Comparison of ENCODE assay signal across 10 cellular contexts in genomic region chr10:3741688-3742461, GRCh38. TPM values are rescaled to one million over a fixed set of nuclear protein-coding genes. Genes with fewer than 3 reads are reported as not detected.
A peak's percentile ranks its signal among the peaks of the same experiment; 100 is the strongest.
DNase-seq lines count a peak whose midpoint lies in the region; ATAC-seq, FAIRE-seq and TF ChIP-seq lines count a peak whose summit lies in the region.
"Had no signal": no experiment of that assay in that cellular context is flagged by ENCODE, and none has a peak within 500 bp of the region (broad histone marks: within the 10 kb centered on the region; RNA-seq: fewer than 3 reads in every experiment).

No MANE protein-coding gene starts in this region.

- H3K36me3 ChIP-seq in MG63 (no peaks in the 10 kb centered on the region), spleen (no peaks in the 10 kb centered on the region)

- 62 to 77% (median 75%) methylated on average over 6 of the region's 6 CpGs for WGBS in spleen, 5 donors

- TF ChIP-seq CTCF in spleen (IDR thresholded peaks at IDR 0.05 in 8 of 11, conservative IDR thresholded peaks at IDR 0.05 in 3 of 11), result no peak

- H3K9me3 ChIP-seq in MG63, result no peaks in the 10 kb centered on the region
- no peaks in the 10 kb centered on the region for H3K9me3 ChIP-seq in spleen

- H3K27me3 ChIP-seq in MG63 (no peaks in the 10 kb centered on the region), spleen (replicated peaks in 1 of 7) (no peaks in the 10 kb centered on the region)

- ATAC-seq in HG03469 (IDR thresholded peaks at IDR 0.05; ENCODE audit: unreplicated experiment), result no peak
- ATAC-seq: K562 had no signal

- intact Hi-C loops in spleen (cut with DNase I; ENCODE audit: low total_unique reads), result no loop called here

- DNase-seq in GM12891 (ENCODE audit: insufficient read length, low spot score) (no peak), MG63 (peak; percentile 19), ecto neural progenitor cell (ENCODE audit: low spot score) (peak; percentile 3), spleen (no peak), hypothalamus (lab: John Stamatoyannopoulos, UW) (no peak), NCI-H82 treated with DMSO at 0.1 percent for 48 hours (lab: John Stamatoyannopoulos, UW; ENCODE audit: unreplicated experiment) (no peak)
- DNase-seq: NCI-H2227 treated with DMSO at 0.1 percent for 48 hours had no signal

- H3K4me3 ChIP-seq in MG63 (peak overlapping the region; percentile 9), spleen (peak overlapping the region in 1 of 8 donors; percentile 21)
- H3K4me3 ChIP-seq: K562 had no signal

- peaks cover 0 to 21% (median 2%) of the 10 kb centered on the region in 6 donors for H3K4me1 ChIP-seq in spleen

- FAIRE-seq in GM12891 (lab: Jason Lieb, UNC), result peak; percentile 20
- FAIRE-seq: G401.6, K562 had no signal

- TF ChIP-seq POLR2A in GM12891 (IDR thresholded peaks at IDR 0.05; ENCODE audit: low read depth, low read length) (no peak), spleen (IDR thresholded peaks at IDR 0.05) (no peak)

- peak overlapping the region; percentile 18 to 78 (median 52) for H3K27ac ChIP-seq in spleen

TF ChIP-seq in GM12891, 5 proteins besides CTCF, POLR2A, EP300 and RAD21:
- TF ChIP-seq POLR2AphosphoS5 (IDR thresholded peaks at IDR 0.05; ENCODE audit: low read depth, low read length), result no peak
- TF ChIP-seq POU2F2 (IDR thresholded peaks at IDR 0.05; ENCODE audit: low read depth, low read length), result no peak
- TF ChIP-seq SPI1 (IDR thresholded peaks at IDR 0.05; ENCODE audit: low read depth, low read length), result no peak
- no peak for TF ChIP-seq TAF1 (IDR thresholded peaks at IDR 0.05; ENCODE audit: low read depth, low read length)
- no peak for TF ChIP-seq PAX5 (IDR thresholded peaks at IDR 0.05; ENCODE audit: insufficient read depth, low read length, severe bottlenecking)
TF ChIP-seq in GM12891: peak in this region for 0.

RNA-seq across cellular contexts. Expression of gene KLF6, which starts 43.1 kb away (rescaled TPM):
- polyA plus RNA-seq in GM12891 (2012; ENCODE audit: low read depth, missing spikeins), result 67.9 TPM
- 38.8 and 40.4 TPM in 2 replicates for total RNA-seq in MG63 (2014; rRNA removed; shearing (Covaris generic); ENCODE audit: low replicate concordance)
- total RNA-seq in spleen, result 100 to 1,000 TPM in 5 of 7 donors, 10 to 100 TPM in 2; 65.0 to 211 (median 135) TPM
- 10 to 100 TPM; 18.8 to 26.6 (median 19.6) TPM for polyA plus RNA-seq in spleen

Comparison
In these comparisons a context has a peak if more than half of its experiments do, and no peak if none do; other contexts are left out.
1. DNase-seq: peak in MG63 (single experiment) and ecto neural progenitor cell (single experiment); none in GM12891 (single experiment), spleen (single experiment), hypothalamus (0 of 51) and NCI-H82 treated with DMSO at 0.1 percent for 48 hours (single experiment).